Comparison of ENCODE assay signal across 8 cellular contexts in the genomic region with DNA sequence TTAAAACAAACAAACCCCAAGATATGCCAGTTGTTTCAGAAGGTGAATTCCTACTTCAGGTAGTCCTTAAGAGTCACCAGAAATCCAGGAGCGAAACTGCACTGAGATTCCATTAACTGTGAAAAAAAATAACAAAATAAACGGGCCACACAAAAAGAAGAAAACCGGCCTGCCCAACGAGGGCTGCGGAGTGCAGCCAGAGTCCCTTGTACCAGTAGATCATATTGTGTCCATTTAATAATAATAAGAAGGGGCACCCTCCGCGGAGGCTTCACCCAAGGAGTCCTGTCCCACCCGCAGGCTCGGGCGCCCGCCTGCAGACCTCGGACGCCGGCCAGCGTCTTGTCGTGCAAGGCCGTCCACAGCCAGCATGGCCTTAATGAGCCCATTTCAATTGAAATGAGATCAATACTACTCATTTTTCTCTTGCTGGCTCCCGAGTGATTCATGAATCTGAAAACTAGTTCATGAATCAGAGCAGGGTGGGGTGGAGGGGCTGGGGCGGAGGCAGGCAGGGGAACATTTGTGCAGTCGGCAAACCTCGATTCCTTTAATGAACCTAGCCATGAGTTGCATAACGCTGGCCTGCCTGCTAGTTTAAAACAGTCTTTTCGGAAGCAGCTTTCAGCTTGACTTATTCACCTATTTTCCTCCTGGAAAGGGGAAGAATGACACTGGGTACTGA.
DNase-seq lines count a peak whose midpoint lies in the region; ATAC-seq and TF ChIP-seq lines count a peak whose summit lies in the region.

No MANE protein-coding gene starts in this region.

- intact Hi-C loops in dorsolateral prefrontal cortex (cut with DNase I) (loop anchor here (5.0 kb wide), 6 partner anchors 41 to 359 kb away; no protein-coding TSS in a partner anchor), mucosa of descending colon (cut with DNase I, micrococcal nuclease) (loop anchor here (5.0 to 10.0 kb wide), 4 partner anchors 111 to 352 kb away; a partner anchor contains a TSS)

- TF ChIP-seq CTCF in C4-2B (conservative IDR thresholded peaks at IDR 0.05) = no peak
- TF ChIP-seq CTCF in dorsolateral prefrontal cortex (IDR thresholded peaks at IDR 0.05 in 54 of 56, conservative IDR thresholded peaks at IDR 0.05 in 2 of 56; ENCODE audit: low read depth in 1 of 56, partially characterized antibody in 56 of 56) = no peak
- no peak for TF ChIP-seq CTCF in mucosa of descending colon (IDR thresholded peaks at IDR 0.05)
- TF ChIP-seq CTCF in GM20000 (IDR thresholded peaks at IDR 0.05; ENCODE audit: extremely low read depth, missing control alignments) = no peak

- H3K36me3 ChIP-seq in mucosa of descending colon (ENCODE audit: low read depth) = no peaks in the 10 kb centered on the region

- peak; percentile 76 for DNase-seq in NCI-H1694 treated with DMSO at 0.1 percent for 48 hours (lab: John Stamatoyannopoulos, UW)
- peak; percentile 79 for DNase-seq in activated CD4-positive, alpha-beta T cell treated with anti-CD3 and anti-CD28 coated beads, Interleukin-2, amount 50 U/mL, for 48 hours
- peak in 7 of 10 donors; percentile 51 to 76 (median 62) for DNase-seq in dorsolateral prefrontal cortex
- DNase-seq in mucosa of descending colon = peak; percentile 55 to 75 (median 60)
- DNase-seq in stimulated activated CD8-positive, alpha-beta memory T cell treated with anti-CD3 and anti-CD28 coated beads, Interleukin-15, amount 100 ng/mL, for 4 hours (ENCODE audit: low read depth in 2 of 2) = peak; percentile 51 to 65
- no peak for DNase-seq in GM20000 (ENCODE audit: low spot score)

- no peaks in the 10 kb centered on the region for H3K27me3 ChIP-seq in dorsolateral prefrontal cortex

- H3K4me3 ChIP-seq in dorsolateral prefrontal cortex (peak overlapping the region in 42 of 59 donors; percentile 4 to 52 (median 28)), mucosa of descending colon (no peak overlapping the region)

- peak; percentile 27 for ATAC-seq in mucosa of descending colon
- no peak for ATAC-seq in GM18505 (IDR thresholded peaks at IDR 0.05; ENCODE audit: unreplicated experiment)

- H3K27ac ChIP-seq in C4-2B = peak overlapping the region; percentile 93
- H3K27ac ChIP-seq in dorsolateral prefrontal cortex = peak overlapping the region; percentile 60 to 100 (median 98)

- no peak for TF ChIP-seq POLR2A in GM18505 (IDR thresholded peaks at IDR 0.05; ENCODE audit: borderline replicate concordance, extremely low read depth, insufficient read depth, insufficient read length)

- peaks cover 69% of the 10 kb centered on the region for H3K4me1 ChIP-seq in mucosa of descending colon (ENCODE audit: low read depth)

- H3K9me3 ChIP-seq in mucosa of descending colon = no peaks in the 10 kb centered on the region
